In genomic region chr9:3043369-3043768, GRCh38 we compare ENCODE assay signal across 20 cellular contexts.
DNase-seq lines count a peak whose midpoint lies in the region; ATAC-seq and TF ChIP-seq lines count a peak whose summit lies in the region.
"Had no signal": no experiment of that assay in that cellular context is flagged by ENCODE, and none has a peak within 500 bp of the region (broad histone marks: within the 10 kb centered on the region; RNA-seq: fewer than 3 reads in every experiment).

No MANE protein-coding gene starts in this region.

- H3K4me2 ChIP-seq in GM23248 (ENCODE audit: unreplicated experiment) = no peak overlapping the region
- H3K4me2 ChIP-seq: BLaER1 had no signal

- H3K27ac ChIP-seq in GM23248 = no peak overlapping the region
- no peak overlapping the region for H3K27ac ChIP-seq in foreskin keratinocyte
- H3K27ac ChIP-seq: BLaER1, body of pancreas, colonic mucosa, skin epidermis, tibial nerve had no signal

- no peaks in the 10 kb centered on the region for H3K27me3 ChIP-seq in GM23248 (replicated peaks; ENCODE audit: insufficient read depth)
- no peaks in the 10 kb centered on the region for H3K27me3 ChIP-seq in foreskin keratinocyte
- no peaks in the 10 kb centered on the region for H3K27me3 ChIP-seq in MG63
- H3K27me3 ChIP-seq: BLaER1, body of pancreas, colonic mucosa, tibial nerve had no signal

- TF ChIP-seq CTCF in foreskin keratinocyte (conservative IDR thresholded peaks at IDR 0.05) = no peak

- no peaks in the 10 kb centered on the region for H3K79me2 ChIP-seq in GM23248 (ENCODE audit: insufficient read depth)

- H3K36me3 ChIP-seq in GM23248 (ENCODE audit: low read depth) = no peaks in the 10 kb centered on the region
- H3K36me3 ChIP-seq in MG63 = no peaks in the 10 kb centered on the region
- H3K36me3 ChIP-seq: BLaER1, colonic mucosa, tibial nerve had no signal

- DNase-seq in GM23248 (peak; percentile 20), amniotic epithelial cell (ENCODE audit: low read depth) (peak; percentile 11), foreskin keratinocyte (peak; percentile 6 to 39), MG63 (no peak), NCI-H345 treated with DMSO at 0.1 percent for 48 hours (lab: John Stamatoyannopoulos, UW; ENCODE audit: unreplicated experiment) (no peak)
- DNase-seq: activated CD4-positive, alpha-beta T cell treated with anti-CD3 and anti-CD28 coated beads for 1 hour; activated T-cell treated with anti-CD3 and anti-CD28 coated beads, Interleukin-2, amount 50 U/mL, for 72 hours; body of pancreas; Caco-2; colonic mucosa; natural killer cell; NCI-H1436; NCI-H524; RPMI8226; stimulated activated CD4-positive, alpha-beta T cell treated with anti-CD3 and anti-CD28 coated beads, Interleukin-2, amount 100 ng/mL, for 48 hours had no signal

- ATAC-seq in foreskin keratinocyte = peak; percentile 53
- ATAC-seq in HG03097 (IDR thresholded peaks at IDR 0.05; ENCODE audit: low FRiP score, unreplicated experiment) = no peak
- ATAC-seq in HG03135 (IDR thresholded peaks at IDR 0.05; ENCODE audit: unreplicated experiment) = no peak
- ATAC-seq: activated T-cell treated with anti-CD3 and anti-CD28 coated beads, Interleukin-2, amount 50 U/mL, for 72 hours; body of pancreas; natural killer cell had no signal

- no peak overlapping the region for H2AFZ ChIP-seq in GM23248

- no peak overlapping the region for H3K9ac ChIP-seq in GM23248
- H3K9ac ChIP-seq: BLaER1 had no signal

- H3K9me3 ChIP-seq in GM23248 (ENCODE audit: low read depth) (no peaks in the 10 kb centered on the region), MG63 (no peaks in the 10 kb centered on the region)
- H3K9me3 ChIP-seq: BLaER1, body of pancreas, Caco-2, colonic mucosa, tibial nerve had no signal

- WGBS in GM23248 (ENCODE audit: low coverage in 1 of 2, low lambda C conversion rate in 2 of 2, missing lambda C conversion rate in 2 of 2), 2 experiments = 47 to 51% methylated on average over 4 of the region's 4 CpGs

- in situ Hi-C loops in GM23248 (cut with MboI) = loop anchor here (25.0 kb wide), 1 partner anchor 1319 kb away; no protein-coding TSS in a partner anchor

- no peak overlapping the region for H3K4me3 ChIP-seq in GM23248
- H3K4me3 ChIP-seq in MG63 = no peak overlapping the region
- H3K4me3 ChIP-seq: BLaER1, body of pancreas, colonic mucosa, skin epidermis, tibial nerve had no signal

- H3K4me1 ChIP-seq in GM23248 (ENCODE audit: insufficient read depth) (peaks cover 10% of the 10 kb centered on the region; the same call in 1 of the 2 replicates), foreskin keratinocyte (peaks cover 6% of the 10 kb centered on the region)
- H3K4me1 ChIP-seq: body of pancreas, Caco-2, colonic mucosa, tibial nerve had no signal

- H3F3A ChIP-seq in GM23248 (ENCODE audit: insufficient read depth) = 0 out of 2 replicates have a peak, but pooled peaks cover 5% of the 10 kb centered on the region

- H3K9me2 ChIP-seq in GM23248 (ENCODE audit: insufficient read depth) = no peaks in the 10 kb centered on the region

- no peaks in the 10 kb centered on the region for H4K20me1 ChIP-seq in GM23248 (ENCODE audit: insufficient read depth)
- H4K20me1 ChIP-seq: BLaER1 had no signal

Comparison
In these comparisons a context has a peak if more than half of its experiments do, and no peak if none do; other contexts are left out.
1. DNase-seq: peak in GM23248 (single experiment), amniotic epithelial cell (single experiment) and foreskin keratinocyte (2 of 2); none in MG63 (single experiment) and NCI-H345 treated with DMSO at 0.1 percent for 48 hours (single experiment).